20 cellular contexts compared by ENCODE assay signal in the genomic region with DNA sequence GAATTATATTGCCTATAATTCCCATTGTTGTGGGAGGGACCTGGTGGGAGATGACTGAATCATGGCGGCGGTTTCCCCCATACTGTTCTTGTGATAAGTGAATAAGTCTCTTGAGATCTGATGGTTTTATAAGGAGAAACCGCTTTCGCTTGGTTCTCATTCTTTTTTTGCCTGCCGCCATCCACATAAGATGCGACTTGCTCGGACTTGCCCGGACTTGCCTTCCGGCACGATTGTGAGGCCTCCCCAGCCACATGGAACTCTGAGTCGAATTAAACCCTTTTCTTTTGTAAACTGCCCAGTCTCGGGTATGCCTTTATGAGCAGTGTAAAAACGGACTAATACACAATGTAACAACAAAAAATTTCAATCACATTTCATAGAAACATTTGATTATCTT.
DNase-seq lines count a peak whose midpoint lies in the region; ATAC-seq and TF ChIP-seq lines count a peak whose summit lies in the region.
"Had no signal": no experiment of that assay in that cellular context is flagged by ENCODE, and none has a peak within 500 bp of the region (broad histone marks: within the 10 kb centered on the region; RNA-seq: fewer than 3 reads in every experiment).

No MANE protein-coding gene starts in this region.

- ATAC-seq in lower lobe of right lung (no peak), GM19467 (IDR thresholded peaks at IDR 0.05; ENCODE audit: unreplicated experiment) (no peak)
- ATAC-seq: activated CD8-positive, alpha-beta T cell treated with anti-CD3 and anti-CD28 coated beads for 36 hours; left lung had no signal

- DNase-seq in NCI-H1417 (lab: John Stamatoyannopoulos, UW), result peak in 2 of 3 experiments; percentile 6 to 24
- no peak for DNase-seq in NCI-H1417 treated with DMSO at 0.1 percent for 48 hours (lab: John Stamatoyannopoulos, UW)
- DNase-seq in HAP-1 (ENCODE audit: low spot score in 2 of 2), result peak; percentile 53 to 71
- peak; percentile 35 for DNase-seq in WERI-Rb-1
- DNase-seq in lower lobe of right lung, result no peak
- no peak for DNase-seq in SK-N-DZ (ENCODE audit: low spot score)
- DNase-seq: 8988T; activated CD8-positive, alpha-beta T cell treated with anti-CD3 and anti-CD28 coated beads for 36 hours; activated naive CD8-positive, alpha-beta T cell treated with anti-CD3 and anti-CD28 coated beads for 36 hours; DMS79; left lung; NCI-H1694; NCI-H226; NCI-H82; SIG-M5; small intestine; stimulated activated CD4-positive, alpha-beta T cell treated with anti-CD3 and anti-CD28 coated beads, Interleukin-4, amount 100 ng/mL, for 4 hours; T-helper 1 cell had no signal

- H3K9me3 ChIP-seq in HAP-1, result no peaks in the 10 kb centered on the region
- no peaks in the 10 kb centered on the region for H3K9me3 ChIP-seq in WERI-Rb-1 (ENCODE audit: severe bottlenecking)
- H3K9me3 ChIP-seq in mesodermal cell (ENCODE audit: control insufficient read depth, low read length), result no peaks in the 10 kb centered on the region
- H3K9me3 ChIP-seq in lower lobe of right lung, result no peaks in the 10 kb centered on the region
- H3K9me3 ChIP-seq: left lung had no signal

- H3K4me3 ChIP-seq in HAP-1, result no peak overlapping the region
- H3K4me3 ChIP-seq in WERI-Rb-1 (ENCODE audit: low read depth, low read length), result no peak overlapping the region
- no peak overlapping the region for H3K4me3 ChIP-seq in mesodermal cell (ENCODE audit: extremely low read depth, insufficient read depth, low read length, poor library complexity, severe bottlenecking)
- H3K4me3 ChIP-seq in lower lobe of right lung, result no peak overlapping the region
- H3K4me3 ChIP-seq: left lung had no signal

- TF ChIP-seq CTCF in WERI-Rb-1 (IDR thresholded peaks at IDR 0.05; ENCODE audit: low read depth, low read length) (no peak), lower lobe of right lung (IDR thresholded peaks at IDR 0.05) (no peak)

- 97 to 98% methylated on average over 9 to 13 of the region's 13 CpGs for WGBS in mesodermal cell (ENCODE audit: insufficient coverage in 2 of 2), 2 experiments

- H3K36me3 ChIP-seq in HAP-1 (replicated peaks) (peaks cover 24% of the 10 kb centered on the region), WERI-Rb-1 (peaks cover 53% of the 10 kb centered on the region), mesodermal cell (ENCODE audit: control insufficient read depth, insufficient read depth, low read length) (peaks cover 62% of the 10 kb centered on the region), lower lobe of right lung (peaks cover 84% of the 10 kb centered on the region)

- no peaks in the 10 kb centered on the region for H3K27me3 ChIP-seq in HAP-1 (ENCODE audit: low read depth)
- H3K27me3 ChIP-seq in WERI-Rb-1 (ENCODE audit: insufficient read depth, low read depth, severe bottlenecking), result no peaks in the 10 kb centered on the region
- no peaks in the 10 kb centered on the region for H3K27me3 ChIP-seq in lower lobe of right lung (ENCODE audit: low read depth)
- H3K27me3 ChIP-seq: left lung had no signal

- H3K4me1 ChIP-seq in HAP-1, result peaks cover 12% of the 10 kb centered on the region
- H3K4me1 ChIP-seq in mesodermal cell (ENCODE audit: control insufficient read depth, insufficient read depth, low read length, poor library complexity, severe bottlenecking), result no peaks in the 10 kb centered on the region
- no peaks in the 10 kb centered on the region for H3K4me1 ChIP-seq in lower lobe of right lung
- H3K4me1 ChIP-seq: left lung had no signal

- in situ Hi-C loops in HAP-1 (cut with MboI; ENCODE audit: low sequenced_read_pairs), result no loop called here

- intact Hi-C loops in lower lobe of right lung (cut with DNase I), result no loop called here

- H3K27ac ChIP-seq in WERI-Rb-1 (peak overlapping the region; percentile 19), mesodermal cell (ENCODE audit: low read depth, low read length, severe bottlenecking) (peak overlapping the region; percentile 69), lower lobe of right lung (no peak overlapping the region)
- H3K27ac ChIP-seq: left lung had no signal

Comparison
In these comparisons a context has a peak if more than half of its experiments do, and no peak if none do; other contexts are left out.
1. DNase-seq: peak in NCI-H1417 (2 of 3), HAP-1 (2 of 2) and WERI-Rb-1 (single experiment); none in NCI-H1417 treated with DMSO at 0.1 percent for 48 hours (single experiment), lower lobe of right lung (single experiment) and SK-N-DZ (single experiment).